1 cellular context compared by ENCODE assay signal in the genomic region with DNA sequence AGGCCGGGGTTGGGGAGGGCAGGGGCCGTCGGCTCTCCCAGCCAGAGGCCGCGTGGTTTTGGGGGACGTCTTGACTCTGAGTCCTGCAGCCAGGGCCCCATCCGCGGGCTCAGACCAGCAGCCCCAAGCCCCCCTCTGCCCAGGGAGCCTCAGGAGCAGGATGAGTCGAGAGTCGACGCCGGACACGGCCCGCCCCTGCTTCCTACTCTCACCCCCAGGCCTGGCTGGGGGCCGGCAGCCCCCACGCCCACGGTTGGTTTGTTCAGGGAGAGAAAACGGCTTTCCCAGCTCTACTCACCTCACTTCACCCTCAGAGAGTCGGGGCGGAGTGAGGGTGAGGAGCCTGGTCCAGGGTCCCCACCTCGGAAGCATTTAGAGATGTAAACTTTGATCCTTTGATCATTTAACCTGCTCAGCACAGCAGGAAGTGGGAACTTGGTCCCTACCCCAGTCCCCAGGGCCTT.
TF ChIP-seq lines count a peak whose summit lies in the region.

No MANE protein-coding gene starts in this region.

TF ChIP-seq in HepG2, 621 proteins besides CTCF, POLR2A, EP300 and RAD21 (continued from another document and continues in another):
- TF ChIP-seq, protein P1, sequence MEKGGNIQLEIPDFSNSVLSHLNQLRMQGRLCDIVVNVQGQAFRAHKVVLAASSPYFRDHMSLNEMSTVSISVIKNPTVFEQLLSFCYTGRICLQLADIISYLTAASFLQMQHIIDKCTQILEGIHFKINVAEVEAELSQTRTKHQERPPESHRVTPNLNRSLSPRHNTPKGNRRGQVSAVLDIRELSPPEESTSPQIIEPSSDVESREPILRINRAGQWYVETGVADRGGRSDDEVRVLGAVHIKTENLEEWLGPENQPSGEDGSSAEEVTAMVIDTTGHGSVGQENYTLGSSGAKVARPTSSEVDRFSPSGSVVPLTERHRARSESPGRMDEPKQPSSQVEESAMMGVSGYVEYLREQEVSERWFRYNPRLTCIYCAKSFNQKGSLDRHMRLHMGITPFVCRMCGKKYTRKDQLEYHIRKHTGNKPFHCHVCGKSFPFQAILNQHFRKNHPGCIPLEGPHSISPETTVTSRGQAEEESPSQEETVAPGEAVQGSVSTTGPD (CRISPR knock-in tag; IDR thresholded peaks at IDR 0.05) = no peak
- TF ChIP-seq, protein P2, sequence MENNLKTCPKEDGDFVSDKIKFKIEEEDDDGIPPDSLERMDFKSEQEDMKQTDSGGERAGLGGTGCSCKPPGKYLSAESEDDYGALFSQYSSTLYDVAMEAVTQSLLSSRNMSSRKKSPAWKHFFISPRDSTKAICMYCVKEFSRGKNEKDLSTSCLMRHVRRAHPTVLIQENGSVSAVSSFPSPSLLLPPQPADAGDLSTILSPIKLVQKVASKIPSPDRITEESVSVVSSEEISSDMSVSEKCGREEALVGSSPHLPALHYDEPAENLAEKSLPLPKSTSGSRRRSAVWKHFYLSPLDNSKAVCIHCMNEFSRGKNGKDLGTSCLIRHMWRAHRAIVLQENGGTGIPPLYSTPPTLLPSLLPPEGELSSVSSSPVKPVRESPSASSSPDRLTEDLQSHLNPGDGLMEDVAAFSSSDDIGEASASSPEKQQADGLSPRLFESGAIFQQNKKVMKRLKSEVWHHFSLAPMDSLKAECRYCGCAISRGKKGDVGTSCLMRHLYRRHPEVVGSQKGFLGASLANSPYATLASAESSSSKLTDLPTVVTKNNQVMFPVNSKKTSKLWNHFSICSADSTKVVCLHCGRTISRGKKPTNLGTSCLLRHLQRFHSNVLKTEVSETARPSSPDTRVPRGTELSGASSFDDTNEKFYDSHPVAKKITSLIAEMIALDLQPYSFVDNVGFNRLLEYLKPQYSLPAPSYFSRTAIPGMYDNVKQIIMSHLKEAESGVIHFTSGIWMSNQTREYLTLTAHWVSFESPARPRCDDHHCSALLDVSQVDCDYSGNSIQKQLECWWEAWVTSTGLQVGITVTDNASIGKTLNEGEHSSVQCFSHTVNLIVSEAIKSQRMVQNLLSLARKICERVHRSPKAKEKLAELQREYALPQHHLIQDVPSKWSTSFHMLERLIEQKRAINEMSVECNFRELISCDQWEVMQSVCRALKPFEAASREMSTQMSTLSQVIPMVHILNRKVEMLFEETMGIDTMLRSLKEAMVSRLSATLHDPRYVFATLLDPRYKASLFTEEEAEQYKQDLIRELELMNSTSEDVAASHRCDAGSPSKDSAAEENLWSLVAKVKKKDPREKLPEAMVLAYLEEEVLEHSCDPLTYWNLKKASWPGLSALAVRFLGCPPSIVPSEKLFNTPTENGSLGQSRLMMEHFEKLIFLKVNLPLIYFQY (CRISPR knock-in tag; IDR thresholded peaks at IDR 0.05; ENCODE audit: borderline replicate concordance) = no peak
- TF ChIP-seq TCF12 (IDR thresholded peaks at IDR 0.05) = no peak
- TF ChIP-seq TCF12 (CRISPR knock-in tag; IDR thresholded peaks at IDR 0.05) = peak; percentile 82; the same call in 1 of the 2 replicates
- TF ChIP-seq, protein P3, sequence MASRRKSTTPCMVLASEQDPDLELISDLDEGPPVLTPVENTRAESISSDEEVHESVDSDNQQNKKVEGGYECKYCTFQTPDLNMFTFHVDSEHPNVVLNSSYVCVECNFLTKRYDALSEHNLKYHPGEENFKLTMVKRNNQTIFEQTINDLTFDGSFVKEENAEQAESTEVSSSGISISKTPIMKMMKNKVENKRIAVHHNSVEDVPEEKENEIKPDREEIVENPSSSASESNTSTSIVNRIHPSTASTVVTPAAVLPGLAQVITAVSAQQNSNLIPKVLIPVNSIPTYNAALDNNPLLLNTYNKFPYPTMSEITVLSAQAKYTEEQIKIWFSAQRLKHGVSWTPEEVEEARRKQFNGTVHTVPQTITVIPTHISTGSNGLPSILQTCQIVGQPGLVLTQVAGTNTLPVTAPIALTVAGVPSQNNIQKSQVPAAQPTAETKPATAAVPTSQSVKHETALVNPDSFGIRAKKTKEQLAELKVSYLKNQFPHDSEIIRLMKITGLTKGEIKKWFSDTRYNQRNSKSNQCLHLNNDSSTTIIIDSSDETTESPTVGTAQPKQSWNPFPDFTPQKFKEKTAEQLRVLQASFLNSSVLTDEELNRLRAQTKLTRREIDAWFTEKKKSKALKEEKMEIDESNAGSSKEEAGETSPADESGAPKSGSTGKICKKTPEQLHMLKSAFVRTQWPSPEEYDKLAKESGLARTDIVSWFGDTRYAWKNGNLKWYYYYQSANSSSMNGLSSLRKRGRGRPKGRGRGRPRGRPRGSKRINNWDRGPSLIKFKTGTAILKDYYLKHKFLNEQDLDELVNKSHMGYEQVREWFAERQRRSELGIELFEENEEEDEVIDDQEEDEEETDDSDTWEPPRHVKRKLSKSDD (CRISPR knock-in tag; IDR thresholded peaks at IDR 0.05; ENCODE audit: low read depth) = no peak
- TF ChIP-seq ZNF546 (CRISPR knock-in tag; conservative IDR thresholded peaks at IDR 0.05) = no peak
- TF ChIP-seq, protein P4, sequence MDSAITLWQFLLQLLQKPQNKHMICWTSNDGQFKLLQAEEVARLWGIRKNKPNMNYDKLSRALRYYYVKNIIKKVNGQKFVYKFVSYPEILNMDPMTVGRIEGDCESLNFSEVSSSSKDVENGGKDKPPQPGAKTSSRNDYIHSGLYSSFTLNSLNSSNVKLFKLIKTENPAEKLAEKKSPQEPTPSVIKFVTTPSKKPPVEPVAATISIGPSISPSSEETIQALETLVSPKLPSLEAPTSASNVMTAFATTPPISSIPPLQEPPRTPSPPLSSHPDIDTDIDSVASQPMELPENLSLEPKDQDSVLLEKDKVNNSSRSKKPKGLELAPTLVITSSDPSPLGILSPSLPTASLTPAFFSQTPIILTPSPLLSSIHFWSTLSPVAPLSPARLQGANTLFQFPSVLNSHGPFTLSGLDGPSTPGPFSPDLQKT (CRISPR knock-in tag; IDR thresholded peaks at IDR 0.05; ENCODE audit: borderline replicate concordance) = no peak
- TF ChIP-seq ZNF569 (CRISPR knock-in tag; IDR thresholded peaks at IDR 0.05; ENCODE audit: borderline replicate concordance) = no peak
- TF ChIP-seq, protein P5, sequence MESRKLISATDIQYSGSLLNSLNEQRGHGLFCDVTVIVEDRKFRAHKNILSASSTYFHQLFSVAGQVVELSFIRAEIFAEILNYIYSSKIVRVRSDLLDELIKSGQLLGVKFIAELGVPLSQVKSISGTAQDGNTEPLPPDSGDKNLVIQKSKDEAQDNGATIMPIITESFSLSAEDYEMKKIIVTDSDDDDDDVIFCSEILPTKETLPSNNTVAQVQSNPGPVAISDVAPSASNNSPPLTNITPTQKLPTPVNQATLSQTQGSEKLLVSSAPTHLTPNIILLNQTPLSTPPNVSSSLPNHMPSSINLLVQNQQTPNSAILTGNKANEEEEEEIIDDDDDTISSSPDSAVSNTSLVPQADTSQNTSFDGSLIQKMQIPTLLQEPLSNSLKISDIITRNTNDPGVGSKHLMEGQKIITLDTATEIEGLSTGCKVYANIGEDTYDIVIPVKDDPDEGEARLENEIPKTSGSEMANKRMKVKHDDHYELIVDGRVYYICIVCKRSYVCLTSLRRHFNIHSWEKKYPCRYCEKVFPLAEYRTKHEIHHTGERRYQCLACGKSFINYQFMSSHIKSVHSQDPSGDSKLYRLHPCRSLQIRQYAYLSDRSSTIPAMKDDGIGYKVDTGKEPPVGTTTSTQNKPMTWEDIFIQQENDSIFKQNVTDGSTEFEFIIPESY (CRISPR knock-in tag; IDR thresholded peaks at IDR 0.05) = no peak
- no peak for TF ChIP-seq SMAD1 (CRISPR knock-in tag; IDR thresholded peaks at IDR 0.05; ENCODE audit: borderline replicate concordance, low read depth)
- TF ChIP-seq, protein P6, sequence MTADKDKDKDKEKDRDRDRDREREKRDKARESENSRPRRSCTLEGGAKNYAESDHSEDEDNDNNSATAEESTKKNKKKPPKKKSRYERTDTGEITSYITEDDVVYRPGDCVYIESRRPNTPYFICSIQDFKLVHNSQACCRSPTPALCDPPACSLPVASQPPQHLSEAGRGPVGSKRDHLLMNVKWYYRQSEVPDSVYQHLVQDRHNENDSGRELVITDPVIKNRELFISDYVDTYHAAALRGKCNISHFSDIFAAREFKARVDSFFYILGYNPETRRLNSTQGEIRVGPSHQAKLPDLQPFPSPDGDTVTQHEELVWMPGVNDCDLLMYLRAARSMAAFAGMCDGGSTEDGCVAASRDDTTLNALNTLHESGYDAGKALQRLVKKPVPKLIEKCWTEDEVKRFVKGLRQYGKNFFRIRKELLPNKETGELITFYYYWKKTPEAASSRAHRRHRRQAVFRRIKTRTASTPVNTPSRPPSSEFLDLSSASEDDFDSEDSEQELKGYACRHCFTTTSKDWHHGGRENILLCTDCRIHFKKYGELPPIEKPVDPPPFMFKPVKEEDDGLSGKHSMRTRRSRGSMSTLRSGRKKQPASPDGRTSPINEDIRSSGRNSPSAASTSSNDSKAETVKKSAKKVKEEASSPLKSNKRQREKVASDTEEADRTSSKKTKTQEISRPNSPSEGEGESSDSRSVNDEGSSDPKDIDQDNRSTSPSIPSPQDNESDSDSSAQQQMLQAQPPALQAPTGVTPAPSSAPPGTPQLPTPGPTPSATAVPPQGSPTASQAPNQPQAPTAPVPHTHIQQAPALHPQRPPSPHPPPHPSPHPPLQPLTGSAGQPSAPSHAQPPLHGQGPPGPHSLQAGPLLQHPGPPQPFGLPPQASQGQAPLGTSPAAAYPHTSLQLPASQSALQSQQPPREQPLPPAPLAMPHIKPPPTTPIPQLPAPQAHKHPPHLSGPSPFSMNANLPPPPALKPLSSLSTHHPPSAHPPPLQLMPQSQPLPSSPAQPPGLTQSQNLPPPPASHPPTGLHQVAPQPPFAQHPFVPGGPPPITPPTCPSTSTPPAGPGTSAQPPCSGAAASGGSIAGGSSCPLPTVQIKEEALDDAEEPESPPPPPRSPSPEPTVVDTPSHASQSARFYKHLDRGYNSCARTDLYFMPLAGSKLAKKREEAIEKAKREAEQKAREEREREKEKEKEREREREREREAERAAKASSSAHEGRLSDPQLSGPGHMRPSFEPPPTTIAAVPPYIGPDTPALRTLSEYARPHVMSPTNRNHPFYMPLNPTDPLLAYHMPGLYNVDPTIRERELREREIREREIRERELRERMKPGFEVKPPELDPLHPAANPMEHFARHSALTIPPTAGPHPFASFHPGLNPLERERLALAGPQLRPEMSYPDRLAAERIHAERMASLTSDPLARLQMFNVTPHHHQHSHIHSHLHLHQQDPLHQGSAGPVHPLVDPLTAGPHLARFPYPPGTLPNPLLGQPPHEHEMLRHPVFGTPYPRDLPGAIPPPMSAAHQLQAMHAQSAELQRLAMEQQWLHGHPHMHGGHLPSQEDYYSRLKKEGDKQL (CRISPR knock-in tag; IDR thresholded peaks at IDR 0.05; ENCODE audit: low read depth) = no peak
- no peak; the same call in 1 of the 2 replicates for TF ChIP-seq MEIS1 (CRISPR knock-in tag; IDR thresholded peaks at IDR 0.05; ENCODE audit: borderline replicate concordance)
- TF ChIP-seq, protein P7, sequence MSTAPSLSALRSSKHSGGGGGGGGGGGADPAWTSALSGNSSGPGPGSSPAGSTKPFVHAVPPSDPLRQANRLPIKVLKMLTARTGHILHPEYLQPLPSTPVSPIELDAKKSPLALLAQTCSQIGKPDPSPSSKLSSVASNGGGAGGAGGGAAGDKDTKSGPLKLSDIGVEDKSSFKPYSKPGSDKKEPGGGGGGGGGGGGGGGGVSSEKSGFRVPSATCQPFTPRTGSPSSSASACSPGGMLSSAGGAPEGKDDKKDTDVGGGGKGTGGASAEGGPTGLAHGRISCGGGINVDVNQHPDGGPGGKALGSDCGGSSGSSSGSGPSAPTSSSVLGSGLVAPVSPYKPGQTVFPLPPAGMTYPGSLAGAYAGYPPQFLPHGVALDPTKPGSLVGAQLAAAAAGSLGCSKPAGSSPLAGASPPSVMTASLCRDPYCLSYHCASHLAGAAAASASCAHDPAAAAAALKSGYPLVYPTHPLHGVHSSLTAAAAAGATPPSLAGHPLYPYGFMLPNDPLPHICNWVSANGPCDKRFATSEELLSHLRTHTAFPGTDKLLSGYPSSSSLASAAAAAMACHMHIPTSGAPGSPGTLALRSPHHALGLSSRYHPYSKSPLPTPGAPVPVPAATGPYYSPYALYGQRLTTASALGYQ (CRISPR knock-in tag; IDR thresholded peaks at IDR 0.05) = peak; percentile 35; the same call in 1 of the 2 replicates
- TF ChIP-seq SAFB2 (CRISPR knock-in tag; IDR thresholded peaks at IDR 0.05; ENCODE audit: borderline replicate concordance, low read depth) = no peak
- TF ChIP-seq ZBTB21 (CRISPR knock-in tag; IDR thresholded peaks at IDR 0.05) = no peak
- TF ChIP-seq, protein P8, sequence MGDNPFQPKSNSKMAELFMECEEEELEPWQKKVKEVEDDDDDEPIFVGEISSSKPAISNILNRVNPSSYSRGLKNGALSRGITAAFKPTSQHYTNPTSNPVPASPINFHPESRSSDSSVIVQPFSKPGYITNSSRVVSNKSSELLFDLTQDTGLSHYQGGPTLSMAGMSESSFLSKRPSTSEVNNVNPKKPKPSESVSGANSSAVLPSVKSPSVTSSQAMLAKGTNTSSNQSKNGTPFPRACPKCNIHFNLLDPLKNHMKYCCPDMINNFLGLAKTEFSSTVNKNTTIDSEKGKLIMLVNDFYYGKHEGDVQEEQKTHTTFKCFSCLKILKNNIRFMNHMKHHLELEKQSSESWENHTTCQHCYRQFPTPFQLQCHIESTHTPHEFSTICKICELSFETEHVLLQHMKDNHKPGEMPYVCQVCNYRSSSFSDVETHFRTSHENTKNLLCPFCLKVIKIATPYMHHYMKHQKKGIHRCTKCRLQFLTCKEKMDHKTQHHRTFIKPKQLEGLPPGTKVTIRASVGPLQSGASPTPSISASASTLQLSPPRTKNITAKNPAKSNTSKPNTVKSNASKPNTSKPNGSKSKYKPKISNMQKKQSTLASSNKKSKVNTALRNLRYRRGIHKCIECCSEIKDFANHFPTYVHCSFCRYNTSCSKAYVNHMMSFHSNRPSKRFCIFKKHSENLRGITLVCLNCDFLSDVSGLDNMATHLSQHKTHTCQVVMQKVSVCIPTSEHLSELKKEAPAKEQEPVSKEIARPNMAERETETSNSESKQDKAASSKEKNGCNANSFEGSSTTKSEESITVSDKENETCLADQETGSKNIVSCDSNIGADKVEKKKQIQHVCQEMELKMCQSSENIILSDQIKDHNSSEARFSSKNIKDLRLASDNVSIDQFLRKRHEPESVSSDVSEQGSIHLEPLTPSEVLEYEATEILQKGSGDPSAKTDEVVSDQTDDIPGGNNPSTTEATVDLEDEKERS (CRISPR knock-in tag; IDR thresholded peaks at IDR 0.05) = no peak
- TF ChIP-seq, protein P9, sequence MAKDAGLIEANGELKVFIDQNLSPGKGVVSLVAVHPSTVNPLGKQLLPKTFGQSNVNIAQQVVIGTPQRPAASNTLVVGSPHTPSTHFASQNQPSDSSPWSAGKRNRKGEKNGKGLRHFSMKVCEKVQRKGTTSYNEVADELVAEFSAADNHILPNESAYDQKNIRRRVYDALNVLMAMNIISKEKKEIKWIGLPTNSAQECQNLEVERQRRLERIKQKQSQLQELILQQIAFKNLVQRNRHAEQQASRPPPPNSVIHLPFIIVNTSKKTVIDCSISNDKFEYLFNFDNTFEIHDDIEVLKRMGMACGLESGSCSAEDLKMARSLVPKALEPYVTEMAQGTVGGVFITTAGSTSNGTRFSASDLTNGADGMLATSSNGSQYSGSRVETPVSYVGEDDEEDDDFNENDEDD (CRISPR knock-in tag; IDR thresholded peaks at IDR 0.05; ENCODE audit: borderline replicate concordance) = no peak
- TF ChIP-seq SUZ12 (IDR thresholded peaks at IDR 0.05; ENCODE audit: low read depth, low read length) = no peak
- no peak for TF ChIP-seq ZNF180 (CRISPR knock-in tag; IDR thresholded peaks at IDR 0.05; ENCODE audit: borderline replicate concordance, low read depth)
